ENCODE assay signal across 16 cellular contexts in the genomic region with DNA sequence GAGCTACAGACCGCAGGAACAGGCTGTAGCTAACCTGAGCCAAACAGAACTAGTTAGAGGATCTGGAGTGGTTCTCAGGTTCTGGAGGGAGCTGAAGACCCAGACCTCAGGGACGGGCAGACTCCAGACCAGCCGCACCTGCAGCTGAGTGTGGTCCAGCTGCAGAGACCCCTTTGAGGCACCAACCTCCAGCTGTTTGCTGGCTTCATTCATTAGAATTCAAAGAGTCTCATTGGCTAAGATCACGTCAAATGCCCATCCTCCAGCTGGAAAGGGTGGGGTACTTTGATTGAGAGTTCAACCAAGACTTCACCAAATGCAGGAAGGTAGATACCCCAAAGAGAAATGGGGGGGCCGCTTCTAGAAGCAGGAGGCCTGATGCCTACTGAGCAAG.
A peak's percentile ranks its signal among the peaks of the same experiment; 100 is the strongest.
DNase-seq lines count a peak whose midpoint lies in the region; ATAC-seq and TF ChIP-seq lines count a peak whose summit lies in the region.
"Had no signal": no experiment of that assay in that cellular context is flagged by ENCODE, and none has a peak within 500 bp of the region (broad histone marks: within the 10 kb centered on the region; RNA-seq: fewer than 3 reads in every experiment).

No MANE protein-coding gene starts in this region.

- no peaks in the 10 kb centered on the region for H3F3A ChIP-seq in MM.1S (ENCODE audit: insufficient read depth, low read length)

- H3K27ac Mint-ChIP-seq in activated naive CD4-positive, alpha-beta T cell treated with anti-CD3 and anti-CD28 coated beads, Interleukin-2, amount 10 ng/mL, durations not matched to agents 7 days and 5 days, result peak overlapping the region; percentile 95
- H3K27ac Mint-ChIP-seq in central memory CD8-positive, alpha-beta T cell (ENCODE audit: low read depth), result peak overlapping the region; percentile 89
- H3K27ac Mint-ChIP-seq in stimulated activated naive CD8-positive, alpha-beta T cell treated with anti-CD3 and anti-CD28 coated beads, Interleukin-15, amount 100 ng/mL, for 72 hours, result peak overlapping the region; percentile 65 to 80
- H3K27ac Mint-ChIP-seq: nephron progenitor cell had no signal

- H3K27me3 Mint-ChIP-seq in activated naive CD4-positive, alpha-beta T cell treated with anti-CD3 and anti-CD28 coated beads, Interleukin-2, amount 10 ng/mL, durations not matched to agents 7 days and 5 days, result peaks cover 3% of the 10 kb centered on the region
- no peaks in the 10 kb centered on the region for H3K27me3 Mint-ChIP-seq in central memory CD8-positive, alpha-beta T cell
- H3K27me3 Mint-ChIP-seq in stimulated activated naive CD8-positive, alpha-beta T cell treated with anti-CD3 and anti-CD28 coated beads, Interleukin-15, amount 100 ng/mL, for 72 hours, result no peaks in the 10 kb centered on the region

- no peak overlapping the region for H3K4me3 ChIP-seq in MM.1S (ENCODE audit: low read length)
- H3K4me3 ChIP-seq: lung, prostate gland had no signal

- DNase-seq in activated naive CD4-positive, alpha-beta T cell treated with anti-CD3 and anti-CD28 coated beads, Interleukin-2, amount 10 ng/mL, durations not matched to agents 7 days and 5 days, result no peak
- no peak for DNase-seq in activated naive CD4-positive, alpha-beta T cell treated with anti-CD3 and anti-CD28 coated beads, Interleukin-2, amount 50 U/mL, for 16 hours
- DNase-seq in MM.1S (no peak), NCI-H345 treated with DMSO at 0.1 percent for 48 hours (lab: John Stamatoyannopoulos, UW; ENCODE audit: unreplicated experiment) (no peak), NCI-H748 treated with DMSO at 0.1 percent for 48 hours (lab: John Stamatoyannopoulos, UW) (no peak)
- no peak for DNase-seq in central memory CD8-positive, alpha-beta T cell (ENCODE audit: low spot score in 2 of 2)
- DNase-seq in stimulated activated naive CD8-positive, alpha-beta T cell treated with anti-CD3 and anti-CD28 coated beads, Interleukin-15, amount 100 ng/mL, for 72 hours, result no peak
- DNase-seq: erythroblast, NCI-H2081, NCI-H69, nephron progenitor cell, substantia nigra had no signal

- H3K4me2 ChIP-seq in MM.1S (ENCODE audit: low read depth, low read length), result peak overlapping the region; percentile 75; the same call in 1 of the 2 replicates

- no peak for TF ChIP-seq CTCF in MM.1S (IDR thresholded peaks at IDR 0.05; ENCODE audit: low read length)

- peaks cover 88% of the 10 kb centered on the region for H3K4me1 Mint-ChIP-seq in activated naive CD4-positive, alpha-beta T cell treated with anti-CD3 and anti-CD28 coated beads, Interleukin-2, amount 10 ng/mL, durations not matched to agents 7 days and 5 days
- peaks cover 71% of the 10 kb centered on the region for H3K4me1 Mint-ChIP-seq in central memory CD8-positive, alpha-beta T cell
- peaks cover 99% of the 10 kb centered on the region for H3K4me1 Mint-ChIP-seq in stimulated activated naive CD8-positive, alpha-beta T cell treated with anti-CD3 and anti-CD28 coated beads, Interleukin-15, amount 100 ng/mL, for 72 hours

- peak overlapping the region; percentile 91; the same call in 1 of the 2 replicates for H2AFZ ChIP-seq in MM.1S (ENCODE audit: low read length)

- CTCF ChIA-PET in activated naive CD4-positive, alpha-beta T cell treated with anti-CD3 and anti-CD28 coated beads, Interleukin-2, amount 10 ng/mL, durations not matched to agents 7 days and 5 days (lab: Charles Lee), result interaction anchor here (0.6 to 7.7 kb wide), 10 partner anchors 14 to 307 kb away, joined by 3 to 83 read pairs (median 4); partner anchors contain the start of gene IL2RB

- no peaks in the 10 kb centered on the region for H3K36me3 ChIP-seq in MM.1S (replicated peaks; ENCODE audit: insufficient read depth, low read length)
- H3K36me3 ChIP-seq: prostate gland had no signal

- peaks cover 5% of the 10 kb centered on the region for H3K9me3 Mint-ChIP-seq in activated naive CD4-positive, alpha-beta T cell treated with anti-CD3 and anti-CD28 coated beads, Interleukin-2, amount 10 ng/mL, durations not matched to agents 7 days and 5 days
- no peaks in the 10 kb centered on the region for H3K9me3 Mint-ChIP-seq in central memory CD8-positive, alpha-beta T cell
- H3K9me3 Mint-ChIP-seq in stimulated activated naive CD8-positive, alpha-beta T cell treated with anti-CD3 and anti-CD28 coated beads, Interleukin-15, amount 100 ng/mL, for 72 hours, result no peaks in the 10 kb centered on the region

- H3K27ac ChIP-seq in MM.1S (ENCODE audit: low read length), result no peak overlapping the region
- H3K27ac ChIP-seq: prostate gland had no signal

- peaks cover 2% of the 10 kb centered on the region for H3K36me3 Mint-ChIP-seq in activated naive CD4-positive, alpha-beta T cell treated with anti-CD3 and anti-CD28 coated beads, Interleukin-2, amount 10 ng/mL, durations not matched to agents 7 days and 5 days
- H3K36me3 Mint-ChIP-seq in central memory CD8-positive, alpha-beta T cell (ENCODE audit: insufficient read depth), result peaks cover 19% of the 10 kb centered on the region

- no peaks in the 10 kb centered on the region for H3K79me2 ChIP-seq in MM.1S (ENCODE audit: low read length)

- H3K9me3 ChIP-seq in MM.1S (replicated peaks; ENCODE audit: insufficient read depth, low read length), result no peaks in the 10 kb centered on the region
- H3K9me3 ChIP-seq: prostate gland had no signal

- H3K27me3 ChIP-seq in MM.1S (replicated peaks; ENCODE audit: insufficient read depth, low read length), result peaks cover 18% of the 10 kb centered on the region; the same call in 1 of the 2 replicates

- H4K20me1 ChIP-seq in MM.1S (ENCODE audit: insufficient read depth, low read length), result no peaks in the 10 kb centered on the region

- ATAC-seq in central memory CD8-positive, alpha-beta T cell (replicated peaks; ENCODE audit: extremely low read depth, poor library complexity, severe bottlenecking), result no peak
- no peak for ATAC-seq in stimulated activated naive CD8-positive, alpha-beta T cell treated with anti-CD3 and anti-CD28 coated beads, Interleukin-15, amount 100 ng/mL, for 72 hours
- no peak for ATAC-seq in HG02884 (IDR thresholded peaks at IDR 0.05; ENCODE audit: unreplicated experiment)
- ATAC-seq: Panc1 had no signal

- peak overlapping the region; percentile 47 for H3K4me3 Mint-ChIP-seq in activated naive CD4-positive, alpha-beta T cell treated with anti-CD3 and anti-CD28 coated beads, Interleukin-2, amount 10 ng/mL, durations not matched to agents 7 days and 5 days
- H3K4me3 Mint-ChIP-seq in central memory CD8-positive, alpha-beta T cell, result peak overlapping the region; percentile 54
- peak overlapping the region; percentile 42 to 45 for H3K4me3 Mint-ChIP-seq in stimulated activated naive CD8-positive, alpha-beta T cell treated with anti-CD3 and anti-CD28 coated beads, Interleukin-15, amount 100 ng/mL, for 72 hours
- H3K4me3 Mint-ChIP-seq: nephron progenitor cell had no signal

- H3K4me1 ChIP-seq in MM.1S (ENCODE audit: low read length), result peaks cover 24% of the 10 kb centered on the region

- H3K9ac ChIP-seq in MM.1S (ENCODE audit: low read length), result no peak overlapping the region

- no peaks in the 10 kb centered on the region for H3K9me2 ChIP-seq in MM.1S (replicated peaks; ENCODE audit: insufficient read depth, low read length)
